8 cellular contexts compared by ENCODE assay signal in the genomic region with DNA sequence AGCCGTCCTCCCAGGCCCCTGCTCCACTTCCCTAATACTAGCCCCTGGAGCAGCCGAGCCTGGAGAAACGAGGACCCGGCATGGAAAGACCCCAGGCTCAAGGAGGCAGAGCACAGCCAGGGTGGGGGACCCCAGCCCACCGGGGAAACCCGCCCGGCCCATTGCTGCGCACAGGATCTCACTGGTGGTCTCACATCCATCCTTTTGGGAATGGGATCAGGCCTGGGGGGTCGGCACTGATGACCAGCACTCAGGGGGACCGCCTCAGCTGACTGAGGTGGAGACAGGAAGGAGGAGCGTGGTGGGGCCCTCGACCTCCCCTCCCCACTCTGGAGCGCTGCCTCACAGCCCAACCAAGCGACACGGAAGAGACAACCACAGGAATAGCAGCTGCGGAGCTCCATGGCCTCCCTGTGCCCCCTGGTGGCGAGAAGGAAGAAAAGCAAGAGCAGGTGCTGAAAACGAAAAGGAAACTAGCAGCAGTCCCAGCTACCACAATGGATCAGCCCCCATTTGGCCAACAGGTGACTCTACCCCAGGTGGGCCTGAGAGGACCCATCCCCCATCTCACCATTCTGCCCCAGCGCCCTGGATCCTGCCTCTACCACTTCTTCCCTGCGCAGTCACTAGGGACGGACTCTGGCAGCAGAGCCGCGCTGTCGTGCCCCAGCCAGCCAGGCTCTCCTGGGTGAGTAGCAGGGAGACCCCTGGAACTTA.
DNase-seq lines count a peak whose midpoint lies in the region; ATAC-seq and TF ChIP-seq lines count a peak whose summit lies in the region.

No MANE protein-coding gene starts in this region.

- ATAC-seq in GM19035 (IDR thresholded peaks at IDR 0.05; ENCODE audit: unreplicated experiment) (peak; percentile 86), HG03159 (IDR thresholded peaks at IDR 0.05; ENCODE audit: unreplicated experiment) (peak; percentile 77)
- ATAC-seq in activated CD4-positive, CD25-positive, alpha-beta regulatory T cell treated with anti-CD3 and anti-CD28 coated beads, Interleukin-2, amount 50 U/mL, for 24 hours, result peak; percentile 78 to 81

- DNase-seq in AG09319 (ENCODE audit: extremely low read depth, low read depth), result peak; percentile 12
- DNase-seq in NCI-H345 (lab: John Stamatoyannopoulos, UW), result peak; percentile 77
- peak; percentile 70 for DNase-seq in central memory CD4-positive, alpha-beta T cell
- peak; percentile 85 for DNase-seq in islet precursor cell
- DNase-seq in stimulated activated CD4-positive, alpha-beta T cell treated with anti-CD3 and anti-CD28 coated beads, Interleukin-15, amount 100 ng/mL, for 24 hours, result peak; percentile 74

- peak; percentile 67 for TF ChIP-seq CTCF in AG09319 (IDR thresholded peaks at IDR 0.05; ENCODE audit: low read depth, low read length)

Comparison
In these comparisons a context has a peak if more than half of its experiments do, and no peak if none do; other contexts are left out.
1. Peak in every context shown above with its lines: DNase-seq and ATAC-seq.
2. DNase-seq: peak in every context shown above with its lines; median percentile 85 in islet precursor cell; 77 in NCI-H345; 74 in stimulated activated CD4-positive, alpha-beta T cell treated with anti-CD3 and anti-CD28 coated beads, Interleukin-15, amount 100 ng/mL, for 24 hours; 70 in central memory CD4-positive, alpha-beta T cell; 12 in AG09319.